8 cellular contexts compared by ENCODE assay signal in the genomic region with DNA sequence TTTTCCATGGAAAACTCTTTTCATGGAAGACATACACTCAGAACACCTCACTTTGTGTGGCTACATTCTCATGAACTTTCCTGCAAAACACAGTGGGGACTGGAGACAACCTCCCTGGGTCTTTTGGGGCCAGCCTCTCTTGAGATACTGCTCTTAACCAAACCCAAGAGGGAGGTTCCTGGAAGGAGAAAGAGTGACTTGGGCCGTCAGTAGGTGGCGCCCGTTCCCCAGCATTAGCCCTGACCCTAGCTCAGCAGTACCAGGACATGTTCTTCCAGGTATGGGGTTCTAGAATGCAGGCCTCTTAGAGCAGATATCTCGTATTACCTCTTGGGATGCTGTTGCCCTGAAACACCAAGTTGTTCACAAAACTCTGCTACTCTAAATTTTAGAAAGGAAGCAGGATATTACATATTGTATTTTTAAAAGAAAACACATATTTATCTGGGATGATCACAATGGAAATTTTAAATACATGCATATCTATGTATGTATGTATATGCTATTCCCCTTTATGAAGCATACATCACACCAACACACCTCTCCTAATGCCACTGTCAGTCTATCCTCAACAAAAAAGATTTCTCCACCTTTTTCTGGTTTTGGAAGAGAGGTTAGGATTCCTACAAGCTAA. TPM values are rescaled to one million over a fixed set of nuclear protein-coding genes. Genes with fewer than 3 reads are reported as not detected.
DNase-seq lines count a peak whose midpoint lies in the region; ATAC-seq and TF ChIP-seq lines count a peak whose summit lies in the region.

No MANE protein-coding gene starts in this region.

- no peaks in the 10 kb centered on the region for H3K36me3 ChIP-seq in colonic mucosa
- H3K36me3 ChIP-seq in lung (ENCODE audit: control insufficient read depth in 2 of 2, insufficient read depth in 2 of 2, low read length in 2 of 2), result no peaks in the 10 kb centered on the region

- H3K27ac ChIP-seq in colonic mucosa, result no peak overlapping the region
- H3K27ac ChIP-seq in lung (ENCODE audit: low read depth in 1 of 2, low read length in 1 of 2), result no peak overlapping the region

- 6 to 12% methylated on average over 4 of the region's 4 CpGs for WGBS in lung, 2 donors

- ATAC-seq in GM18907 (IDR thresholded peaks at IDR 0.05; ENCODE audit: unreplicated experiment) (peak; percentile 86), HG03103 (IDR thresholded peaks at IDR 0.05; ENCODE audit: low read depth, unreplicated experiment) (peak; percentile 80), lung (ENCODE audit: insufficient read depth, low FRiP score) (peak; percentile 75)

- DNase-seq in Ammon's horn (ENCODE audit: low spot score) (peak; percentile 89), NCI-H226 (peak; percentile 53), colonic mucosa (peak; percentile 79), lung (ENCODE audit: low spot score) (peak; percentile 71)
- DNase-seq in activated CD4-positive, alpha-beta T cell treated with anti-CD3 and anti-CD28 coated beads for 4 hours, result peak; percentile 60 to 73
- peak; percentile 41 to 50 for DNase-seq in stimulated activated CD8-positive, alpha-beta memory T cell treated with anti-CD3 and anti-CD28 coated beads, Interleukin-4, amount 100 ng/mL, for 1 hour (ENCODE audit: low read depth in 2 of 2, low spot score in 1 of 2)

- H3K9me3 ChIP-seq in colonic mucosa (no peaks in the 10 kb centered on the region), lung (ENCODE audit: control insufficient read depth in 2 of 2, insufficient read depth in 1 of 2, low read length in 1 of 2) (no peaks in the 10 kb centered on the region)

- no peak overlapping the region for H3K9ac ChIP-seq in colonic mucosa (ENCODE audit: low read depth in 2 of 2, low read length in 2 of 2)

- H3K4me1 ChIP-seq in colonic mucosa (no peaks in the 10 kb centered on the region), lung (ENCODE audit: control insufficient read depth in 2 of 2, insufficient read depth in 2 of 2, low read length in 2 of 2) (no peaks in the 10 kb centered on the region)

- intact Hi-C loops in colonic mucosa (cut with DNase I), result loop anchor here (5.0 to 10.0 kb wide), 2 partner anchors 52 to 581 kb away; no protein-coding TSS in a partner anchor

- TF ChIP-seq CTCF in colonic mucosa (IDR thresholded peaks at IDR 0.05), result peak; percentile 80
- TF ChIP-seq CTCF in lung (IDR thresholded peaks at IDR 0.05; ENCODE audit: control extremely low read depth, extremely low read depth), result peak; percentile 77

- H3K4me3 ChIP-seq in colonic mucosa (no peak overlapping the region), lung (no peak overlapping the region)

- H3K27me3 ChIP-seq in colonic mucosa (no peaks in the 10 kb centered on the region), lung (ENCODE audit: control insufficient read depth, insufficient read depth) (no peaks in the 10 kb centered on the region)

RNA-seq across cellular contexts. Expression of a gene that starts 15.8 kb away (rescaled TPM):
- total RNA-seq in colonic mucosa (10 to 100 TPM; 10.1 to 17.6 TPM), lung (10 to 100 TPM; 37.4 to 47.1 TPM)
- polyA plus RNA-seq in lung, result 1 to 10 TPM; 4.4 to 7.4 TPM
